In genomic region chr6:149941583-149942460, GRCh38 we compare ENCODE assay signal across 8 cellular contexts.
DNase-seq lines count a peak whose midpoint lies in the region; ATAC-seq and TF ChIP-seq lines count a peak whose summit lies in the region.

Gene ULBP2, plus strand, starts transcription at chr6:149942014. Its CDS starts 59 bp downstream, at chr6:149942073.

- DNase-seq in AG09319 (ENCODE audit: extremely low read depth, low read depth) (peak; percentile 77), NCI-H345 (lab: John Stamatoyannopoulos, UW) (peak; percentile 86), iris pigment epithelial cell (ENCODE audit: low read depth) (peak; percentile 98), smooth muscle cell of the brain vasculature (ENCODE audit: low read depth, low spot score) (peak; percentile 81)
- DNase-seq in central memory CD4-positive, alpha-beta T cell = peak; percentile 90

- H3K4me3 ChIP-seq in HEK293 (ENCODE audit: low read depth, low read length) = peak within 1 kb of the TSS; percentile 69

- POLR2A ChIA-PET in HEK293 (lab: Yijun Ruan, JAX) = interaction anchor here (1.3 kb wide), 1 partner anchor 22 kb away, joined by 4 read pairs; the partner anchor contains the start of gene ULBP1

- peaks cover 0 to 6% of the 10 kb centered on the region in 2 experiments; a peak in 1 of 3 replicates for H3K36me3 ChIP-seq in HEK293 (ENCODE audit: control insufficient read depth in 2 of 2, insufficient read depth in 1 of 2, low read length in 2 of 2)

- peak within 1 kb of the TSS; percentile 60; the same call in 1 of the 2 replicates for H3K27ac ChIP-seq in HEK293 (ENCODE audit: extremely low read depth, low read depth, low read length)

- ATAC-seq in activated CD4-positive, CD25-positive, alpha-beta regulatory T cell treated with anti-CD3 and anti-CD28 coated beads, Interleukin-2, amount 50 U/mL, for 24 hours = peak; percentile 90 to 93
- no peak for ATAC-seq in GM19452 (IDR thresholded peaks at IDR 0.05; ENCODE audit: unreplicated experiment)

- CTCF ChIA-PET in HEK293 (lab: Yijun Ruan, JAX) = interaction anchor here (1.9 kb wide), 1 partner anchor 75 kb away, joined by 8 read pairs; no protein-coding TSS in a partner anchor

- H3K9me3 ChIP-seq in HEK293 (ENCODE audit: control insufficient read depth, insufficient read depth, low read depth, low read length) = no peaks in the 10 kb centered on the region

- H3K4me1 ChIP-seq in HEK293 (ENCODE audit: control insufficient read depth, insufficient read depth, low read length) = no peaks in the 10 kb centered on the region

- TF ChIP-seq CTCF in AG09319 (IDR thresholded peaks at IDR 0.05; ENCODE audit: low read depth, low read length) (no peak), HEK293 (tag by site-specific recombination; IDR thresholded peaks at IDR 0.05) (0 out of 2 replicates have a peak, but pooled peaks have one; percentile 6)

TF ChIP-seq in HEK293, 187 proteins besides CTCF, POLR2A, EP300 and RAD21 (continues in another document):
- TF ChIP-seq KLF17 (tag by site-specific recombination; IDR thresholded peaks at IDR 0.05) (peak; percentile 47), YY2 (tag by site-specific recombination; IDR thresholded peaks at IDR 0.05) (peak; percentile 71), ZIC2 (tag by site-specific recombination; IDR thresholded peaks at IDR 0.05) (peak; percentile 53), IKZF3 (tag by site-specific recombination; IDR thresholded peaks at IDR 0.05) (no peak), ZNF366 (tag by site-specific recombination; conservative IDR thresholded peaks at IDR 0.05) (peak; percentile 83), KLF8 (tag by site-specific recombination; IDR thresholded peaks at IDR 0.05) (peak; percentile 60; the same call in 1 of the 2 replicates), ZNF274 (IDR thresholded peaks at IDR 0.05; ENCODE audit: low read length) (no peak), ZNF274 (tag by site-specific recombination; IDR thresholded peaks at IDR 0.05; ENCODE audit: borderline replicate concordance) (no peak), SP7 (tag by site-specific recombination; IDR thresholded peaks at IDR 0.05) (peak; percentile 60), ZNF335 (tag by site-specific recombination; conservative IDR thresholded peaks at IDR 0.05) (peak; percentile 86), ZNF529 (tag by site-specific recombination; IDR thresholded peaks at IDR 0.05; ENCODE audit: insufficient replicate concordance) (no peak), ZNF501 (tag by site-specific recombination; IDR thresholded peaks at IDR 0.05) (peak; percentile 56; the same call in 1 of the 2 replicates), ZBTB10 (tag by site-specific recombination; IDR thresholded peaks at IDR 0.05) (peak; percentile 68; the same call in 1 of the 2 replicates), ZNF692 (tag by site-specific recombination; IDR thresholded peaks at IDR 0.05) (0 out of 2 replicates have a peak, but pooled peaks have one; percentile 14), ZNF560 (tag by site-specific recombination; IDR thresholded peaks at IDR 0.05; ENCODE audit: borderline replicate concordance) (no peak), ZBTB20 (tag by site-specific recombination; IDR thresholded peaks at IDR 0.05) (peak; percentile 78), WT1 (tag by site-specific recombination; IDR thresholded peaks at IDR 0.05) (peak; percentile 85), ZNF624 (tag by site-specific recombination; IDR thresholded peaks at IDR 0.05) (no peak), ZEB2 (tag by site-specific recombination; IDR thresholded peaks at IDR 0.05) (peak; percentile 73), ZBTB26 (tag by site-specific recombination; optimal IDR thresholded peaks at IDR 0.05) (peak; percentile 69), ZXDB (tag by site-specific recombination; IDR thresholded peaks at IDR 0.05) (peak; percentile 41; the same call in 1 of the 2 replicates), ZBTB21 (tag by site-specific recombination; IDR thresholded peaks at IDR 0.05) (peak; percentile 86), ZNF2 (tag by site-specific recombination; IDR thresholded peaks at IDR 0.05) (0 out of 2 replicates have a peak, but pooled peaks have one; percentile 12), ZNF843 (tag by site-specific recombination; IDR thresholded peaks at IDR 0.05) (no peak), GLIS1 (tag by site-specific recombination; IDR thresholded peaks at IDR 0.05) (peak; percentile 14; the same call in 1 of the 2 replicates), ZNF792 (tag by site-specific recombination; IDR thresholded peaks at IDR 0.05) (no peak), ZNF394 (tag by site-specific recombination; IDR thresholded peaks at IDR 0.05; ENCODE audit: borderline replicate concordance) (peak; percentile 20; the same call in 1 of the 2 replicates), ZBTB48 (tag by site-specific recombination; IDR thresholded peaks at IDR 0.05) (peak; percentile 39; the same call in 1 of the 2 replicates), RBAK (tag by site-specific recombination; IDR thresholded peaks at IDR 0.05) (no peak), PRDM4 (tag by site-specific recombination; IDR thresholded peaks at IDR 0.05) (no peak), ZNF341 (tag by site-specific recombination; IDR thresholded peaks at IDR 0.05; ENCODE audit: low read depth) (peak; percentile 99)
